28 cellular contexts compared by ENCODE assay signal in the genomic region with DNA sequence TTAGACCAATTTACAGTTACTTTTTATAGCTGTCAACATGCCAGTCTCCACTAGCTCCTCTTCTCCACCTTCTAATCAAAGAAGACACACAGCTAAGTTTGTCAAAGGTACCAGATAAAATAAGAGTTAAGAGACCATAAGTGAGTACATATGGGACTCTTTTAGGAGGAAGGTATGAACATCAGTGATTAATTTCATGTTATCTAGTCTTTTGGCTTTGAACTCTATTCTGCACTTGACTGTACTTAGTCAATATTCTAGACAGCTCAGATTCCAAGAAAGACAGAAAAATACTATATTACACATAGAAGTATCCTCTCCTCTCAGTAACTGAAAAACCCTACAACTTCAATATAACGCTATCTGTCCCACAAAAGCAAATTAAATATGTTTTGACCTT.
"Had no signal": no experiment of that assay in that cellular context is flagged by ENCODE, and none has a peak within 500 bp of the region (broad histone marks: within the 10 kb centered on the region; RNA-seq: fewer than 3 reads in every experiment).

No MANE protein-coding gene starts in this region.

- H3K4me3 ChIP-seq: colonic mucosa, esophagus muscularis mucosa, heart right ventricle, left lung, mucosa of descending colon, prostate gland, right atrium auricular region, stomach, tibial artery had no signal

- DNase-seq: colonic mucosa; effector CD8-positive, alpha-beta T cell; endodermal cell; foreskin keratinocyte; glutamatergic neuron; heart right ventricle; hippocampal formation; left cardiac atrium; left lung; mesenchymal stem cell; mucosa of descending colon; naive B cell; stimulated activated CD4-positive, alpha-beta T cell treated with anti-CD3 and anti-CD28 coated beads, Interleukin-2, amount 100 ng/mL, for 24 hours; stimulated activated CD4-positive, alpha-beta T cell treated with anti-CD3 and anti-CD28 coated beads, Interleukin-4, amount 100 ng/mL, for 24 hours; stimulated activated naive CD4-positive, alpha-beta T cell treated with Interleukin-2 at 50 U/mL for 16 hours; stomach; tibial artery had no signal

- FAIRE-seq: islet of Langerhans had no signal

- H3K27ac ChIP-seq: colonic mucosa, esophagus muscularis mucosa, foreskin keratinocyte, heart right ventricle, left lung, neutrophil, prostate gland, right atrium auricular region, stomach, tibial artery had no signal

- H3K4me1 Mint-ChIP-seq: stimulated activated effector memory CD8-positive, alpha-beta T cell treated with anti-CD3 and anti-CD28 coated beads, Interleukin-12 subunit alpha, Interleukin-12 subunit beta, amount 100 ng/mL, for 72 hours had no signal

- H3K9me3 Mint-ChIP-seq: dendritic cell treated with granulocyte-macrophage colony-stimulating factor and Interleukin-4, amounts not matched to agents 40 ng/mL and 50 ng/mL, for 4 days; endodermal cell; mesothelial cell of epicardium; naive B cell; natural killer cell treated with Interleukin-12 subunit alpha and Interleukin-12 subunit beta and Interleukin-15 and Interleukin-18, amount 100 ng/mL, for 72 hours; neural crest cell; stimulated activated effector memory CD8-positive, alpha-beta T cell treated with anti-CD3 and anti-CD28 coated beads, Interleukin-12 subunit alpha, Interleukin-12 subunit beta, amount 100 ng/mL, for 72 hours; type B pancreatic cell had no signal

- H3K36me3 ChIP-seq: colonic mucosa, neutrophil, prostate gland, right atrium auricular region had no signal

- H3K4me1 ChIP-seq: colonic mucosa, prostate gland, right atrium auricular region had no signal

- H3K27me3 Mint-ChIP-seq: dendritic cell treated with granulocyte-macrophage colony-stimulating factor and Interleukin-4, amounts not matched to agents 40 ng/mL and 50 ng/mL, for 4 days; naive B cell; natural killer cell treated with Interleukin-12 subunit alpha and Interleukin-12 subunit beta and Interleukin-15 and Interleukin-18, amount 100 ng/mL, for 72 hours; type B pancreatic cell had no signal

- H3K27ac Mint-ChIP-seq: dendritic cell treated with granulocyte-macrophage colony-stimulating factor and Interleukin-4, amounts not matched to agents 40 ng/mL and 50 ng/mL, for 4 days; endodermal cell; mesothelial cell of epicardium; natural killer cell treated with Interleukin-12 subunit alpha and Interleukin-12 subunit beta and Interleukin-15 and Interleukin-18, amount 100 ng/mL, for 72 hours; stimulated activated effector memory CD8-positive, alpha-beta T cell treated with anti-CD3 and anti-CD28 coated beads, Interleukin-12 subunit alpha, Interleukin-12 subunit beta, amount 100 ng/mL, for 72 hours; type B pancreatic cell had no signal

- H3K4me3 Mint-ChIP-seq: dendritic cell treated with granulocyte-macrophage colony-stimulating factor and Interleukin-4, amounts not matched to agents 40 ng/mL and 50 ng/mL, for 4 days; endodermal cell; mesothelial cell of epicardium; naive B cell; natural killer cell treated with Interleukin-12 subunit alpha and Interleukin-12 subunit beta and Interleukin-15 and Interleukin-18, amount 100 ng/mL, for 72 hours; neural crest cell; stimulated activated effector memory CD8-positive, alpha-beta T cell treated with anti-CD3 and anti-CD28 coated beads, Interleukin-12 subunit alpha, Interleukin-12 subunit beta, amount 100 ng/mL, for 72 hours; type B pancreatic cell had no signal

- H3K9me3 ChIP-seq: colonic mucosa, esophagus muscularis mucosa, heart right ventricle, left lung, mucosa of descending colon, neutrophil, prostate gland, right atrium auricular region, stomach, tibial artery had no signal

- H3K27me3 ChIP-seq: colonic mucosa, esophagus muscularis mucosa, foreskin keratinocyte, heart right ventricle, left lung, neutrophil, right atrium auricular region, stomach, tibial artery had no signal
